In the genomic region with DNA sequence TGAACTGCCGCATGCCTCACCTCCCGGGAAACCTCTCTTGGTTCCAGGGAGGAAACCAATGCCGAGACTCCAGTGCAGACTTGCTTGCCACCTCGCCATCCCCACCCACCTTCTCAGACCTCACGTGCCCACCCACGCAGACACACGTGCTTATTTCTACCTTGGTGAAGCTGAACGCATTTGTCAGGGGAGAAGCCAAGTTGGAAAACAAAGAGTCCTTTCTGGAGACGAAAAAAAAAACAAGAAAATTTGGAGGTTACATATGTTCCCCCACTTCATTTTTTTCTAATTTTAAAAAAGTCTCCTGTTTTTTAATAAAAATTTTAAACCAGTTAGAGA, we compare ENCODE assay signal across 28 cellular contexts.
"Had no signal": no experiment of that assay in that cellular context is flagged by ENCODE, and none has a peak within 500 bp of the region (broad histone marks: within the 10 kb centered on the region; RNA-seq: fewer than 3 reads in every experiment).

No MANE protein-coding gene starts in this region.

- H3K27ac ChIP-seq: body of pancreas, epithelial cell of prostate, esophagus squamous epithelium, gastroesophageal sphincter, VCaP had no signal

- FAIRE-seq: colon, endometrium, endothelial cell of umbilical vein, TTC549 had no signal

- DNase-seq: activated CD4-positive, alpha-beta T cell treated with anti-CD3 and anti-CD28 coated beads for 48 hours; activated CD4-positive, alpha-beta T cell treated with anti-CD3 and anti-CD28 coated beads, Interleukin-2, amount 50 U/mL, for 1 hour; activated CD4-positive, alpha-beta T cell treated with anti-CD3 and anti-CD28 coated beads, Interleukin-2, amount 50 U/mL, for 48 hours; activated CD8-positive, alpha-beta memory T cell treated with anti-CD3 and anti-CD28 coated beads for 24 hours; activated CD8-positive, alpha-beta T cell treated with anti-CD3 and anti-CD28 coated beads for 36 hours; activated effector memory CD4-positive, alpha-beta T cell treated with Interleukin-2 at 50 U/mL for 16 hours; activated gamma-delta T cell treated with Interleukin-2 at 50 U/mL for 16 hours; activated naive CD4-positive, alpha-beta T cell treated with anti-CD3 and anti-CD28 coated beads, Interleukin-2, amount 50 U/mL, for 16 hours; activated naive CD4-positive, alpha-beta T cell treated with Interleukin-2 at 50 U/mL for 16 hours; activated T-cell treated with anti-CD3 and anti-CD28 coated beads, Interleukin-2, amount 50 U/mL, for 4 hours; amniotic stem cell; aorta; body of pancreas; cortex of kidney; dermis blood vessel endothelial cell; effector CD4-positive, alpha-beta T cell; effector memory CD8-positive, alpha-beta T cell; esophagus squamous epithelium; foreskin melanocyte; T-helper 2 cell had no signal

- H3K36me3 ChIP-seq: esophagus squamous epithelium, gastroesophageal sphincter had no signal

- ATAC-seq: activated CD8-positive, alpha-beta T cell treated with anti-CD3 and anti-CD28 coated beads for 36 hours; activated T-cell treated with anti-CD3 and anti-CD28 coated beads, Interleukin-2, amount 50 U/mL, for 4 hours; activated T-helper 17 cell treated with anti-CD3 and anti-CD28 coated beads, Interleukin-2, amount 50 U/mL, for 72 hours; body of pancreas; effector memory CD8-positive, alpha-beta T cell; gastroesophageal sphincter had no signal

- H3K4me3 ChIP-seq: body of pancreas, esophagus squamous epithelium, gastroesophageal sphincter had no signal

- H3K9me3 ChIP-seq: body of pancreas, esophagus squamous epithelium, gastroesophageal sphincter had no signal

- H3K27me3 ChIP-seq: body of pancreas, esophagus squamous epithelium, gastroesophageal sphincter had no signal

- H3K4me1 ChIP-seq: body of pancreas, gastroesophageal sphincter had no signal
